Comparison of ENCODE assay signal across 15 cellular contexts in genomic region chr17:76196675-76197074, GRCh38. TPM values are rescaled to one million over a fixed set of nuclear protein-coding genes. Genes with fewer than 3 reads are reported as not detected.
DNase-seq lines count a peak whose midpoint lies in the region; ATAC-seq and TF ChIP-seq lines count a peak whose summit lies in the region.
"Had no signal": no experiment of that assay in that cellular context is flagged by ENCODE, and none has a peak within 500 bp of the region (broad histone marks: within the 10 kb centered on the region; RNA-seq: fewer than 3 reads in every experiment).

No MANE protein-coding gene starts in this region.

- no peaks in the 10 kb centered on the region for H3K9me3 Mint-ChIP-seq in activated naive CD8-positive, alpha-beta T cell (ENCODE audit: low read depth)
- H3K9me3 Mint-ChIP-seq in activated naive CD8-positive, alpha-beta T cell treated with anti-CD3 and anti-CD28 coated beads, Interleukin-2, amount 50 U/mL, for 24 hours, result no peaks in the 10 kb centered on the region
- H3K9me3 Mint-ChIP-seq: activated T-cell treated with anti-CD3 and anti-CD28 coated beads, Interleukin-2, amount 50 U/mL, for 24 hours had no signal

- no peak overlapping the region for H3K4me3 Mint-ChIP-seq in activated naive CD8-positive, alpha-beta T cell
- H3K4me3 Mint-ChIP-seq in activated naive CD8-positive, alpha-beta T cell treated with anti-CD3 and anti-CD28 coated beads, Interleukin-2, amount 50 U/mL, for 24 hours, result no peak overlapping the region
- H3K4me3 Mint-ChIP-seq: activated T-cell treated with anti-CD3 and anti-CD28 coated beads, Interleukin-2, amount 50 U/mL, for 24 hours had no signal

- peak overlapping the region; percentile 99 for H3K27ac Mint-ChIP-seq in activated naive CD8-positive, alpha-beta T cell
- H3K27ac Mint-ChIP-seq in activated naive CD8-positive, alpha-beta T cell treated with anti-CD3 and anti-CD28 coated beads, Interleukin-2, amount 50 U/mL, for 24 hours, result no peak overlapping the region
- H3K27ac Mint-ChIP-seq: activated T-cell treated with anti-CD3 and anti-CD28 coated beads, Interleukin-2, amount 50 U/mL, for 24 hours had no signal

- no peak overlapping the region for H3K27ac ChIP-seq in uterus
- no peak overlapping the region for H3K27ac ChIP-seq in coronary artery
- H3K27ac ChIP-seq: cardiac muscle cell, neutrophil had no signal

- no peak for ATAC-seq in activated naive CD8-positive, alpha-beta T cell treated with anti-CD3 and anti-CD28 coated beads, Interleukin-2, amount 50 U/mL, for 24 hours
- ATAC-seq in mucosa of descending colon (peak; percentile 18), HG03135 (IDR thresholded peaks at IDR 0.05; ENCODE audit: unreplicated experiment) (no peak)

- no peaks in the 10 kb centered on the region for H3K9me3 ChIP-seq in mucosa of descending colon
- no peaks in the 10 kb centered on the region for H3K9me3 ChIP-seq in uterus
- H3K9me3 ChIP-seq: neutrophil had no signal

- no peak for TF ChIP-seq POLR2A in uterus (IDR thresholded peaks at IDR 0.05)

- DNase-seq in activated naive CD8-positive, alpha-beta T cell treated with anti-CD3 and anti-CD28 coated beads, Interleukin-2, amount 50 U/mL, for 24 hours, result no peak
- DNase-seq in cerebellar cortex (ENCODE audit: low spot score) (peak; percentile 79), mucosa of descending colon (peak in 2 of 3 donors; percentile 24 to 37), uterus (peak; percentile 22 to 41), activated gamma-delta T cell (lab: John Stamatoyannopoulos, UW) (no peak), coronary artery (ENCODE audit: low spot score) (no peak)
- DNase-seq: activated T-cell treated with anti-CD3 and anti-CD28 coated beads, Interleukin-2, amount 50 U/mL, for 24 hours; NCI-H526; SHP77 treated with DMSO at 0.1 percent for 48 hours; stimulated activated CD4-positive, alpha-beta T cell treated with anti-CD3 and anti-CD28 coated beads, Interleukin-4, amount 100 ng/mL, for 1 hour had no signal

- H3K36me3 ChIP-seq in mucosa of descending colon (ENCODE audit: low read depth) (no peaks in the 10 kb centered on the region), uterus (no peaks in the 10 kb centered on the region)
- H3K36me3 ChIP-seq: cardiac muscle cell, neutrophil had no signal

- intact Hi-C loops in mucosa of descending colon (cut with DNase I, micrococcal nuclease), result no loop called here
- intact Hi-C loops in uterus (cut with DNase I; ENCODE audit: low total_unique reads), result no loop called here

- peaks cover 92% of the 10 kb centered on the region for H3K4me1 Mint-ChIP-seq in activated naive CD8-positive, alpha-beta T cell (ENCODE audit: low read depth)
- H3K4me1 Mint-ChIP-seq in activated naive CD8-positive, alpha-beta T cell treated with anti-CD3 and anti-CD28 coated beads, Interleukin-2, amount 50 U/mL, for 24 hours, result peaks cover 82% of the 10 kb centered on the region

- H3K4me3 ChIP-seq in mucosa of descending colon (no peak overlapping the region), uterus (no peak overlapping the region), coronary artery (no peak overlapping the region)
- H3K4me3 ChIP-seq: cardiac muscle cell had no signal

- H3K4me1 ChIP-seq in mucosa of descending colon (ENCODE audit: low read depth), result no peaks in the 10 kb centered on the region
- no peaks in the 10 kb centered on the region for H3K4me1 ChIP-seq in uterus

- TF ChIP-seq CTCF in mucosa of descending colon (IDR thresholded peaks at IDR 0.05) (no peak), uterus (IDR thresholded peaks at IDR 0.05) (no peak), coronary artery (IDR thresholded peaks at IDR 0.05) (no peak)

- H3K36me3 Mint-ChIP-seq in activated naive CD8-positive, alpha-beta T cell, result peaks cover 22% of the 10 kb centered on the region
- H3K36me3 Mint-ChIP-seq in activated naive CD8-positive, alpha-beta T cell treated with anti-CD3 and anti-CD28 coated beads, Interleukin-2, amount 50 U/mL, for 24 hours (ENCODE audit: low read depth), result peaks cover 18% of the 10 kb centered on the region

- no peaks in the 10 kb centered on the region for H3K27me3 Mint-ChIP-seq in activated naive CD8-positive, alpha-beta T cell
- no peaks in the 10 kb centered on the region for H3K27me3 Mint-ChIP-seq in activated naive CD8-positive, alpha-beta T cell treated with anti-CD3 and anti-CD28 coated beads, Interleukin-2, amount 50 U/mL, for 24 hours
- H3K27me3 Mint-ChIP-seq: activated T-cell treated with anti-CD3 and anti-CD28 coated beads, Interleukin-2, amount 50 U/mL, for 24 hours had no signal

- no peaks in the 10 kb centered on the region for H3K27me3 ChIP-seq in uterus
- H3K27me3 ChIP-seq: cardiac muscle cell, neutrophil had no signal

RNA-seq across cellular contexts. Expression of gene RNF157, which starts 43.6 kb away (rescaled TPM):
- total RNA-seq in mucosa of descending colon (10 to 100 TPM; 11.6 to 45.8 (median 17.5) TPM), uterus (1 to 10 TPM in 3 of 4 donors, under 1 TPM in 1; 0.77 to 5.7 (median 1.7) TPM)

RNA-seq across cellular contexts. Expression of gene FOXJ1, which starts 55.6 kb away (rescaled TPM):
- total RNA-seq in mucosa of descending colon (1 to 10 TPM in 1 of 3 donors, under 1 TPM in 2; 0.16 to 2.2 (median 0.52) TPM), uterus (10 to 100 TPM in 1 of 4 donors, 1 to 10 TPM in 1, under 1 TPM in 2; 0.51 to 14.0 (median 1.0) TPM)
- total RNA-seq: M059J had no signal

Comparison
In these comparisons a context has a peak if more than half of its experiments do, and no peak if none do; other contexts are left out.
1. DNase-seq: peak in cerebellar cortex (single experiment), mucosa of descending colon (2 of 3) and uterus (2 of 2); none in activated naive CD8-positive, alpha-beta T cell treated with anti-CD3 and anti-CD28 coated beads, Interleukin-2, amount 50 U/mL, for 24 hours (single experiment), activated gamma-delta T cell (single experiment) and coronary artery (single experiment).